In genomic region chr3:142888484-142889262, GRCh38 we compare ENCODE assay signal across 8 cellular contexts. TPM values are rescaled to one million over a fixed set of nuclear protein-coding genes. Genes with fewer than 3 reads are reported as not detected.
DNase-seq lines count a peak whose midpoint lies in the region; ATAC-seq and TF ChIP-seq lines count a peak whose summit lies in the region.

Gene PCOLCE2, minus strand, starts transcription at chr3:142889083. Its CDS starts 187 bp downstream, at chr3:142888896.

- H3K27me3 ChIP-seq in gastroesophageal sphincter = peaks cover 15% of the 10 kb centered on the region
- peaks cover 0 to 74% (median 0%) of the 10 kb centered on the region in 3 experiments for H3K27me3 ChIP-seq in neuronal stem cell (ENCODE audit: control insufficient read depth in 3 of 3, insufficient read depth in 3 of 3, low read depth in 1 of 3, low read length in 3 of 3)
- no peaks in the 10 kb centered on the region for H3K27me3 ChIP-seq in Karpas-422 (ENCODE audit: low read length)

- H3K4ac ChIP-seq in neuronal stem cell (ENCODE audit: low read length) = no peak within 1 kb of the TSS

- peak within 1 kb of the TSS; percentile 79 for H2BK5ac ChIP-seq in neuronal stem cell (ENCODE audit: low read length)

- H3K4me2 ChIP-seq in neuronal stem cell (ENCODE audit: insufficient read depth, low read length, poor library complexity, severe bottlenecking) = peak within 1 kb of the TSS; percentile 92
- no peak within 1 kb of the TSS for H3K4me2 ChIP-seq in Karpas-422 (ENCODE audit: low read depth, low read length, poor library complexity, severe bottlenecking)

- H2BK12ac ChIP-seq in neuronal stem cell (ENCODE audit: low read length) = peak within 1 kb of the TSS; percentile 68

- peak within 1 kb of the TSS; percentile 99 for H2AFZ ChIP-seq in neuronal stem cell (ENCODE audit: low read length)
- H2AFZ ChIP-seq in Karpas-422 (ENCODE audit: low read length) = no peak within 1 kb of the TSS

- H3K4me3 ChIP-seq in gastroesophageal sphincter (peak within 1 kb of the TSS; percentile 66 to 70), neuronal stem cell (ENCODE audit: low read length in 2 of 2) (peak within 1 kb of the TSS; percentile 48 to 91), Karpas-422 (ENCODE audit: low read length) (no peak within 1 kb of the TSS)

- H4K20me1 ChIP-seq in Karpas-422 (ENCODE audit: insufficient read depth, low read depth, low read length) = no peaks in the 10 kb centered on the region

- H3K9me2 ChIP-seq in Karpas-422 (replicated peaks; ENCODE audit: insufficient read depth, low read length) = no peaks in the 10 kb centered on the region

- H4K8ac ChIP-seq in neuronal stem cell (ENCODE audit: low read depth, low read length) = no peak within 1 kb of the TSS

- no peak for TF ChIP-seq POLR2A in gastroesophageal sphincter (IDR thresholded peaks at IDR 0.05)

- 0% methylated on average over 1 of the region's 80 CpGs; no CpG with 5 or more reads in 1 of the 2 donors for WGBS in gastroesophageal sphincter (ENCODE audit: low coverage in 1 of 2), 2 donors
- WGBS in neuronal stem cell (ENCODE audit: extremely low coverage in 2 of 2, insufficient read length in 2 of 2, insufficient replicate concordance in 1 of 2), 2 donors = no CpG with 5 or more reads among the region's 80 CpGs

- H2BK15ac ChIP-seq in neuronal stem cell (ENCODE audit: low read length) = peak within 1 kb of the TSS; percentile 50

- H3K4me3 Mint-ChIP-seq in activated T-cell treated with anti-CD3 and anti-CD28 coated beads, Interleukin-2, amount 50 U/mL, for 4 hours = peak within 1 kb of the TSS; percentile 43

- H3K4me1 Mint-ChIP-seq in activated T-cell treated with anti-CD3 and anti-CD28 coated beads, Interleukin-2, amount 50 U/mL, for 4 hours (ENCODE audit: low read depth) = peaks cover 8% of the 10 kb centered on the region

- H3K27me3 Mint-ChIP-seq in activated T-cell treated with anti-CD3 and anti-CD28 coated beads, Interleukin-2, amount 50 U/mL, for 4 hours (ENCODE audit: low read depth) = peaks cover 54% of the 10 kb centered on the region

- no peaks in the 10 kb centered on the region for H3K9me3 Mint-ChIP-seq in activated T-cell treated with anti-CD3 and anti-CD28 coated beads, Interleukin-2, amount 50 U/mL, for 4 hours

- no peaks in the 10 kb centered on the region for H3K79me2 ChIP-seq in Karpas-422 (ENCODE audit: low read length)

- peak; percentile 78 to 82 for ATAC-seq in activated T-cell treated with anti-CD3 and anti-CD28 coated beads, Interleukin-2, amount 50 U/mL, for 4 hours
- ATAC-seq in gastroesophageal sphincter (peak; percentile 63), HG02981 (IDR thresholded peaks at IDR 0.05; ENCODE audit: unreplicated experiment) (no peak)

- H3K14ac ChIP-seq in neuronal stem cell (ENCODE audit: low read length) = peak within 1 kb of the TSS; percentile 63

- H3K36me3 Mint-ChIP-seq in activated T-cell treated with anti-CD3 and anti-CD28 coated beads, Interleukin-2, amount 50 U/mL, for 4 hours (ENCODE audit: insufficient read depth) = no peaks in the 10 kb centered on the region

- H3K79me1 ChIP-seq in neuronal stem cell (ENCODE audit: low read depth, low read length) = no peaks in the 10 kb centered on the region

- H3K18ac ChIP-seq in neuronal stem cell (ENCODE audit: low read length) = peak within 1 kb of the TSS; percentile 99

- no peak within 1 kb of the TSS for H4K91ac ChIP-seq in neuronal stem cell (ENCODE audit: low read depth, low read length, poor library complexity)

- H2BK120ac ChIP-seq in neuronal stem cell (ENCODE audit: low read depth, low read length) = peak within 1 kb of the TSS; percentile 43

- TF ChIP-seq EP300 in gastroesophageal sphincter (IDR thresholded peaks at IDR 0.05) = no peak

- peaks cover 0 to 22% (median 0%) of the 10 kb centered on the region in 3 donors for H3K4me1 ChIP-seq in gastroesophageal sphincter
- peaks cover 0 to 4% of the 10 kb centered on the region in 2 donors for H3K4me1 ChIP-seq in neuronal stem cell (ENCODE audit: control insufficient read depth in 2 of 2, insufficient read depth in 1 of 2, low read depth in 1 of 2, low read length in 2 of 2)
- H3K4me1 ChIP-seq in Karpas-422 (ENCODE audit: low read length) = no peaks in the 10 kb centered on the region

- peak in 1 of 4 experiments; percentile 12 for TF ChIP-seq CTCF in gastroesophageal sphincter (IDR thresholded peaks at IDR 0.05)

- peak within 1 kb of the TSS; percentile 87 for H3K9ac ChIP-seq in neuronal stem cell (ENCODE audit: low read depth, low read length, poor library complexity)
- no peak within 1 kb of the TSS for H3K9ac ChIP-seq in Karpas-422 (ENCODE audit: low read length)

- peak within 1 kb of the TSS; percentile 82 for H3K23ac ChIP-seq in neuronal stem cell (ENCODE audit: low read depth, low read length, poor library complexity)

- DNase-seq in activated CD4-positive, alpha-beta T cell treated with anti-CD3 and anti-CD28 coated beads for 48 hours = peak; percentile 34
- no peak for DNase-seq in activated CD4-positive, alpha-beta T cell treated with anti-CD3 and anti-CD28 coated beads, Interleukin-2, amount 50 U/mL, for 1 hour
- DNase-seq in NCI-H146 treated with DMSO at 0.1 percent for 48 hours (lab: John Stamatoyannopoulos, UW; ENCODE audit: unreplicated experiment) = peak; percentile 75
- no peak for DNase-seq in activated T-cell treated with anti-CD3 and anti-CD28 coated beads, Interleukin-2, amount 50 U/mL, for 4 hours
- peak; percentile 49 for DNase-seq in neuronal stem cell (ENCODE audit: low spot score)
- DNase-seq in Karpas-422 = no peak

- H3K27ac ChIP-seq in gastroesophageal sphincter (peak within 1 kb of the TSS in 3 of 4 donors; percentile 69 to 82 (median 72)), neuronal stem cell (replicated peaks; ENCODE audit: low read length) (no peak within 1 kb of the TSS), Karpas-422 (ENCODE audit: low read length) (no peak within 1 kb of the TSS)

- H2AK5ac ChIP-seq in neuronal stem cell (ENCODE audit: low read depth, low read length) = no peak within 1 kb of the TSS

- H3K36me3 ChIP-seq in gastroesophageal sphincter = no peaks in the 10 kb centered on the region
- H3K36me3 ChIP-seq in neuronal stem cell (replicated peaks in 1 of 2; ENCODE audit: control insufficient read depth in 2 of 2, insufficient read depth in 2 of 2, low read length in 2 of 2) = no peaks in the 10 kb centered on the region
- no peaks in the 10 kb centered on the region for H3K36me3 ChIP-seq in Karpas-422 (ENCODE audit: insufficient read depth, low read length)

- H3K9me3 ChIP-seq in gastroesophageal sphincter (no peaks in the 10 kb centered on the region), neuronal stem cell (replicated peaks in 1 of 2; ENCODE audit: control insufficient read depth in 2 of 2, insufficient read depth in 1 of 2, low read depth in 1 of 2, low read length in 2 of 2) (no peaks in the 10 kb centered on the region), Karpas-422 (ENCODE audit: low read length) (no peaks in the 10 kb centered on the region)

RNA-seq across cellular contexts. Expression of gene PCOLCE2, which starts in this region (rescaled TPM):
- total RNA-seq in activated T-cell treated with anti-CD3 and anti-CD28 coated beads, Interleukin-2, amount 50 U/mL, for 4 hours = under 1 TPM; 0.21 to 0.57 (median 0.43) TPM
- total RNA-seq in gastroesophageal sphincter = 10 to 100 TPM; 13.5 to 88.1 (median 44.2) TPM
- 7.8 TPM for polyA plus RNA-seq in neuronal stem cell (2013, experiment 1 of 2)
- polyA plus RNA-seq in neuronal stem cell (2013, experiment 2 of 2) = 8.6 TPM
- not detected in 2 replicates for total RNA-seq in Karpas-422 (2014; rRNA removed; shearing (Covaris generic); ENCODE audit: low replicate concordance)

Comparison
In these comparisons a context has a peak if more than half of its experiments do, and no peak if none do; other contexts are left out.
1. RNA of gene PCOLCE2 (total RNA-seq): 13.5 to 88.1 TPM in gastroesophageal sphincter; 0.21 to 0.57 TPM in activated T-cell treated with anti-CD3 and anti-CD28 coated beads, Interleukin-2, amount 50 U/mL, for 4 hours and not detected in Karpas-422; every median in the first group is over 4 times any median in the second.
2. DNase-seq: peak in activated CD4-positive, alpha-beta T cell treated with anti-CD3 and anti-CD28 coated beads for 48 hours (single experiment), NCI-H146 treated with DMSO at 0.1 percent for 48 hours (single experiment) and neuronal stem cell (single experiment); none in activated CD4-positive, alpha-beta T cell treated with anti-CD3 and anti-CD28 coated beads, Interleukin-2, amount 50 U/mL, for 1 hour (single experiment), activated T-cell treated with anti-CD3 and anti-CD28 coated beads, Interleukin-2, amount 50 U/mL, for 4 hours (single experiment) and Karpas-422 (single experiment).
3. Peak in ATAC-seq in activated T-cell treated with anti-CD3 and anti-CD28 coated beads, Interleukin-2, amount 50 U/mL, for 4 hours; RNA of the gene not detected or under 1 TPM.
4. H3K27ac ChIP-seq: peak in gastroesophageal sphincter (3 of 4); none in neuronal stem cell (single experiment) and Karpas-422 (single experiment).